In the genomic region with DNA sequence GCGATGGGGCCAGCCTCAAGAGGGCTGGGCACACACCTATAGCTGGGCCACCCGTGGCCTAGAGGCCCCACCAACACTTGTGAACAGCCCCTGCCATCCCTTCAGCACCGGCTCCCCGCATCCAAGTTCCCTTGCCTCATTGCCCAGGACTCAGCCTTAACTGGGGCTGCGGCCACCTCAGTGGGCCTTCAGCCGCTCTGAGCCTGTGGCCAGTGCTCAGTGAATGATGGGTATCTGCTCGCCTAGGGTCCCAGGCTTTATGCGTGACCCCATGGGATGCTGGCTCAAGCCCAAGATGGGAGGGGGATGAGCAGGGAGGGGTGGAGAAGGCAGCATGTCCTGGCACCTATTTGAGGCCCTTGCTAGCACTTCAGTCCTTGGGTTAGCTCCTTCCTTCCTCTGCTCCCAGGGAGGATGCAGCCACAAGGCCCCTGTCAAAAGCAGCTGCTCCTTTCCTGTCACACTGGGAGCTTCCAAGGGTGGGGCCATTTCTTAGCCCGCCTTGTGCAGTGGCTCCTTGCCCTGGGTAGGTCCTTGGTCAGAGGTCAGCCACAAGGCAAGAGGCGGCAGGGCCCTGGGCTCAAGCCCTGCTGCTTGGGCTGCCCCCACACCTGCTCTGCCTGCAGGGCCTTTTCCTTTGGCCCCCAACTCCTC, we compare ENCODE assay signal across 1 cellular context.
TF ChIP-seq lines count a peak whose summit lies in the region.

No MANE protein-coding gene starts in this region.

TF ChIP-seq in K562, 482 proteins besides CTCF, POLR2A, EP300 and RAD21 (continued from another document and continues in another):
- TF ChIP-seq, protein P1, sequence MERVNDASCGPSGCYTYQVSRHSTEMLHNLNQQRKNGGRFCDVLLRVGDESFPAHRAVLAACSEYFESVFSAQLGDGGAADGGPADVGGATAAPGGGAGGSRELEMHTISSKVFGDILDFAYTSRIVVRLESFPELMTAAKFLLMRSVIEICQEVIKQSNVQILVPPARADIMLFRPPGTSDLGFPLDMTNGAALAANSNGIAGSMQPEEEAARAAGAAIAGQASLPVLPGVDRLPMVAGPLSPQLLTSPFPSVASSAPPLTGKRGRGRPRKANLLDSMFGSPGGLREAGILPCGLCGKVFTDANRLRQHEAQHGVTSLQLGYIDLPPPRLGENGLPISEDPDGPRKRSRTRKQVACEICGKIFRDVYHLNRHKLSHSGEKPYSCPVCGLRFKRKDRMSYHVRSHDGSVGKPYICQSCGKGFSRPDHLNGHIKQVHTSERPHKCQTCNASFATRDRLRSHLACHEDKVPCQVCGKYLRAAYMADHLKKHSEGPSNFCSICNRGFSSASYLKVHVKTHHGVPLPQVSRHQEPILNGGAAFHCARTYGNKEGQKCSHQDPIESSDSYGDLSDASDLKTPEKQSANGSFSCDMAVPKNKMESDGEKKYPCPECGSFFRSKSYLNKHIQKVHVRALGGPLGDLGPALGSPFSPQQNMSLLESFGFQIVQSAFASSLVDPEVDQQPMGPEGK (CRISPR knock-in tag; IDR thresholded peaks at IDR 0.05; ENCODE audit: borderline replicate concordance): no peak
- TF ChIP-seq ZNF165 (CRISPR knock-in tag; IDR thresholded peaks at IDR 0.05; ENCODE audit: borderline replicate concordance): no peak
- TF ChIP-seq, protein P2, sequence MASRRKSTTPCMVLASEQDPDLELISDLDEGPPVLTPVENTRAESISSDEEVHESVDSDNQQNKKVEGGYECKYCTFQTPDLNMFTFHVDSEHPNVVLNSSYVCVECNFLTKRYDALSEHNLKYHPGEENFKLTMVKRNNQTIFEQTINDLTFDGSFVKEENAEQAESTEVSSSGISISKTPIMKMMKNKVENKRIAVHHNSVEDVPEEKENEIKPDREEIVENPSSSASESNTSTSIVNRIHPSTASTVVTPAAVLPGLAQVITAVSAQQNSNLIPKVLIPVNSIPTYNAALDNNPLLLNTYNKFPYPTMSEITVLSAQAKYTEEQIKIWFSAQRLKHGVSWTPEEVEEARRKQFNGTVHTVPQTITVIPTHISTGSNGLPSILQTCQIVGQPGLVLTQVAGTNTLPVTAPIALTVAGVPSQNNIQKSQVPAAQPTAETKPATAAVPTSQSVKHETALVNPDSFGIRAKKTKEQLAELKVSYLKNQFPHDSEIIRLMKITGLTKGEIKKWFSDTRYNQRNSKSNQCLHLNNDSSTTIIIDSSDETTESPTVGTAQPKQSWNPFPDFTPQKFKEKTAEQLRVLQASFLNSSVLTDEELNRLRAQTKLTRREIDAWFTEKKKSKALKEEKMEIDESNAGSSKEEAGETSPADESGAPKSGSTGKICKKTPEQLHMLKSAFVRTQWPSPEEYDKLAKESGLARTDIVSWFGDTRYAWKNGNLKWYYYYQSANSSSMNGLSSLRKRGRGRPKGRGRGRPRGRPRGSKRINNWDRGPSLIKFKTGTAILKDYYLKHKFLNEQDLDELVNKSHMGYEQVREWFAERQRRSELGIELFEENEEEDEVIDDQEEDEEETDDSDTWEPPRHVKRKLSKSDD (conservative IDR thresholded peaks at IDR 0.05; ENCODE audit: low read length): no peak
- TF ChIP-seq, protein P3, sequence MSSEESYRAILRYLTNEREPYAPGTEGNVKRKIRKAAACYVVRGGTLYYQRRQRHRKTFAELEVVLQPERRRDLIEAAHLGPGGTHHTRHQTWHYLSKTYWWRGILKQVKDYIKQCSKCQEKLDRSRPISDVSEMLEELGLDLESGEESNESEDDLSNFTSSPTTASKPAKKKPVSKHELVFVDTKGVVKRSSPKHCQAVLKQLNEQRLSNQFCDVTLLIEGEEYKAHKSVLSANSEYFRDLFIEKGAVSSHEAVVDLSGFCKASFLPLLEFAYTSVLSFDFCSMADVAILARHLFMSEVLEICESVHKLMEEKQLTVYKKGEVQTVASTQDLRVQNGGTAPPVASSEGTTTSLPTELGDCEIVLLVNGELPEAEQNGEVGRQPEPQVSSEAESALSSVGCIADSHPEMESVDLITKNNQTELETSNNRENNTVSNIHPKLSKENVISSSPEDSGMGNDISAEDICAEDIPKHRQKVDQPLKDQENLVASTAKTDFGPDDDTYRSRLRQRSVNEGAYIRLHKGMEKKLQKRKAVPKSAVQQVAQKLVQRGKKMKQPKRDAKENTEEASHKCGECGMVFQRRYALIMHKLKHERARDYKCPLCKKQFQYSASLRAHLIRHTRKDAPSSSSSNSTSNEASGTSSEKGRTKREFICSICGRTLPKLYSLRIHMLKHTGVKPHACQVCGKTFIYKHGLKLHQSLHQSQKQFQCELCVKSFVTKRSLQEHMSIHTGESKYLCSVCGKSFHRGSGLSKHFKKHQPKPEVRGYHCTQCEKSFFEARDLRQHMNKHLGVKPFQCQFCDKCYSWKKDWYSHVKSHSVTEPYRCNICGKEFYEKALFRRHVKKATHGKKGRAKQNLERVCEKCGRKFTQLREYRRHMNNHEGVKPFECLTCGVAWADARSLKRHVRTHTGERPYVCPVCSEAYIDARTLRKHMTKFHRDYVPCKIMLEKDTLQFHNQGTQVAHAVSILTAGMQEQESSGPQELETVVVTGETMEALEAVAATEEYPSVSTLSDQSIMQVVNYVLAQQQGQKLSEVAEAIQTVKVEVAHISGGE (CRISPR knock-in tag; IDR thresholded peaks at IDR 0.05): no peak
- TF ChIP-seq, protein P4, sequence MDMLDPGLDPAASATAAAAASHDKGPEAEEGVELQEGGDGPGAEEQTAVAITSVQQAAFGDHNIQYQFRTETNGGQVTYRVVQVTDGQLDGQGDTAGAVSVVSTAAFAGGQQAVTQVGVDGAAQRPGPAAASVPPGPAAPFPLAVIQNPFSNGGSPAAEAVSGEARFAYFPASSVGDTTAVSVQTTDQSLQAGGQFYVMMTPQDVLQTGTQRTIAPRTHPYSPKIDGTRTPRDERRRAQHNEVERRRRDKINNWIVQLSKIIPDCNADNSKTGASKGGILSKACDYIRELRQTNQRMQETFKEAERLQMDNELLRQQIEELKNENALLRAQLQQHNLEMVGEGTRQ (CRISPR knock-in tag; IDR thresholded peaks at IDR 0.05): no peak
- peak; percentile 55; the same call in 1 of the 2 replicates for TF ChIP-seq CHCHD3 (CRISPR knock-in tag; IDR thresholded peaks at IDR 0.05)
- TF ChIP-seq YBX1 (IDR thresholded peaks at IDR 0.05): no peak
- no peak for TF ChIP-seq GTF2E2 (tag; IDR thresholded peaks at IDR 0.05)
- no peak for TF ChIP-seq ZBED1 (IDR thresholded peaks at IDR 0.05)
- TF ChIP-seq KAT2B (IDR thresholded peaks at IDR 0.05; ENCODE audit: low read depth, low read length): no peak
- TF ChIP-seq GATAD2B (IDR thresholded peaks at IDR 0.05; ENCODE audit: borderline replicate concordance): no peak
- no peak for TF ChIP-seq ZKSCAN3 (CRISPR knock-in tag; IDR thresholded peaks at IDR 0.05)
- TF ChIP-seq ZNF707 (CRISPR knock-in tag; conservative IDR thresholded peaks at IDR 0.05): no peak
- TF ChIP-seq, protein P5, sequence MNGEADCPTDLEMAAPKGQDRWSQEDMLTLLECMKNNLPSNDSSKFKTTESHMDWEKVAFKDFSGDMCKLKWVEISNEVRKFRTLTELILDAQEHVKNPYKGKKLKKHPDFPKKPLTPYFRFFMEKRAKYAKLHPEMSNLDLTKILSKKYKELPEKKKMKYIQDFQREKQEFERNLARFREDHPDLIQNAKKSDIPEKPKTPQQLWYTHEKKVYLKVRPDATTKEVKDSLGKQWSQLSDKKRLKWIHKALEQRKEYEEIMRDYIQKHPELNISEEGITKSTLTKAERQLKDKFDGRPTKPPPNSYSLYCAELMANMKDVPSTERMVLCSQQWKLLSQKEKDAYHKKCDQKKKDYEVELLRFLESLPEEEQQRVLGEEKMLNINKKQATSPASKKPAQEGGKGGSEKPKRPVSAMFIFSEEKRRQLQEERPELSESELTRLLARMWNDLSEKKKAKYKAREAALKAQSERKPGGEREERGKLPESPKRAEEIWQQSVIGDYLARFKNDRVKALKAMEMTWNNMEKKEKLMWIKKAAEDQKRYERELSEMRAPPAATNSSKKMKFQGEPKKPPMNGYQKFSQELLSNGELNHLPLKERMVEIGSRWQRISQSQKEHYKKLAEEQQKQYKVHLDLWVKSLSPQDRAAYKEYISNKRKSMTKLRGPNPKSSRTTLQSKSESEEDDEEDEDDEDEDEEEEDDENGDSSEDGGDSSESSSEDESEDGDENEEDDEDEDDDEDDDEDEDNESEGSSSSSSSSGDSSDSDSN (IDR thresholded peaks at IDR 0.05; ENCODE audit: borderline replicate concordance in 1 of 2, low read depth in 2 of 2, low read length in 2 of 2): 0 out of 4 replicates have a peak, but pooled peaks of 1 of the 2 experiments have one; percentile 14
- TF ChIP-seq, protein P6, sequence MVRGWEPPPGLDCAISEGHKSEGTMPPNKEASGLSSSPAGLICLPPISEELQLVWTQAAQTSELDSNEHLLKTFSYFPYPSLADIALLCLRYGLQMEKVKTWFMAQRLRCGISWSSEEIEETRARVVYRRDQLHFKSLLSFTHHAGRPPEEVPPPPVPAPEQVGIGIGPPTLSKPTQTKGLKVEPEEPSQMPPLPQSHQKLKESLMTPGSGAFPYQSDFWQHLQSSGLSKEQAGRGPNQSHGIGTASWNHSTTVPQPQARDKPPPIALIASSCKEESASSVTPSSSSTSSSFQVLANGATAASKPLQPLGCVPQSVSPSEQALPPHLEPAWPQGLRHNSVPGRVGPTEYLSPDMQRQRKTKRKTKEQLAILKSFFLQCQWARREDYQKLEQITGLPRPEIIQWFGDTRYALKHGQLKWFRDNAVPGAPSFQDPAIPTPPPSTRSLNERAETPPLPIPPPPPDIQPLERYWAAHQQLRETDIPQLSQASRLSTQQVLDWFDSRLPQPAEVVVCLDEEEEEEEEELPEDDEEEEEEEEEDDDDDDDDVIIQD (CRISPR knock-in tag; IDR thresholded peaks at IDR 0.05): no peak
- TF ChIP-seq, protein P7, sequence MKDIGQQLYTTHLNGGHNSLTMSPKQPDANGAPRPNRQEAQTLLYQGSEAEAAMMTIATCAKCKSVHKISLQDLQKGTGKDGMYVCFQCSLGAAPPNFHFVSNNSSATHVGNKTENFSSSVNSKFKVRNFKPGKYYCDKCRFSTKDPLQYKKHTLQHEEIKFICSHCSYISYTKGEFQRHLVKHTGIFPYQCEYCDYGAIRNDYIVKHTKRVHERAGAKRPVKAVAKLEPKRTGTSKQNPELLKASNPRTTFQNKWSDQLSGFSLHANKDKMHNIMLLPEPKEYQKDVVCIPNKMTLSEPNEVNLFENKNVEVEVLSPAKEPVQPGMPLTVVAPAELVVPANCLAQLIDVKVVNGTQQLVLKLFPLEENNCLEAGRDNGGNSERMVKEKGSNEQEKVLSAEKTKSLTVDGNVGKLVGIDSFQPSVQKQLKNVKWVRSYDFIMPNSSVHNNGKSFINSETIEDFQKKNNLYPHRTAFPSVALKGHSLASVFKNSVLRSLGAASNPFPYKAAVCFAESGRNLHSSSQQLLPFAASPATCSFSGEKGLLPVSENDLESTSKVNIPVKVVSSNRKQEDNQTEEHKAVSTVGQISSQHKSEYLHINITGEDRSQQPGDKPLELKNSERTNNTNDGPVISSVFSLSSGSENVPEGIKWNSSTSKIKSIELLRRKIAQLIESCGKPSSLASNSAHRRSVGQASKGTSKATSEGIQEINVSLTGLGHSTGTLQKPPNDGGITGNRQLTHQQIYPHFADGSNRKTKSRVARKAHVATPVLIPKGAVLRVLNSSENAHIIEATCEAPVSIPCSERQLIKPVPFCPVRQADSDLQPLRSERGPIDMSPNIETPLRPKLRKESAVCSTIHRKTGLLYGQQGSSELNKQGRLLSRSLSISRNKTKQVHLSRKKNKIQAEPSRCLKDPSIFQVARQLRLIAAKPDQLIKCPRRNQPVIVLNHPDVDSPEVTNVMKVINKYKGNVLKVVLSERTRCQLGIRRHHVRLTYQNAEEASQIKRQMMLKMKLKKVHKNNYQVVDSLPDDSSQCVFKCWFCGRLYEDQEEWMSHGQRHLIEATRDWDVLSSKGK (CRISPR knock-in tag; IDR thresholded peaks at IDR 0.05): no peak
- no peak for TF ChIP-seq SMC3 (conservative IDR thresholded peaks at IDR 0.05; ENCODE audit: insufficient read depth, low read depth, low read length)
- no peak for TF ChIP-seq FOXK1 (CRISPR knock-in tag; IDR thresholded peaks at IDR 0.05; ENCODE audit: borderline replicate concordance)
- TF ChIP-seq, protein P8, sequence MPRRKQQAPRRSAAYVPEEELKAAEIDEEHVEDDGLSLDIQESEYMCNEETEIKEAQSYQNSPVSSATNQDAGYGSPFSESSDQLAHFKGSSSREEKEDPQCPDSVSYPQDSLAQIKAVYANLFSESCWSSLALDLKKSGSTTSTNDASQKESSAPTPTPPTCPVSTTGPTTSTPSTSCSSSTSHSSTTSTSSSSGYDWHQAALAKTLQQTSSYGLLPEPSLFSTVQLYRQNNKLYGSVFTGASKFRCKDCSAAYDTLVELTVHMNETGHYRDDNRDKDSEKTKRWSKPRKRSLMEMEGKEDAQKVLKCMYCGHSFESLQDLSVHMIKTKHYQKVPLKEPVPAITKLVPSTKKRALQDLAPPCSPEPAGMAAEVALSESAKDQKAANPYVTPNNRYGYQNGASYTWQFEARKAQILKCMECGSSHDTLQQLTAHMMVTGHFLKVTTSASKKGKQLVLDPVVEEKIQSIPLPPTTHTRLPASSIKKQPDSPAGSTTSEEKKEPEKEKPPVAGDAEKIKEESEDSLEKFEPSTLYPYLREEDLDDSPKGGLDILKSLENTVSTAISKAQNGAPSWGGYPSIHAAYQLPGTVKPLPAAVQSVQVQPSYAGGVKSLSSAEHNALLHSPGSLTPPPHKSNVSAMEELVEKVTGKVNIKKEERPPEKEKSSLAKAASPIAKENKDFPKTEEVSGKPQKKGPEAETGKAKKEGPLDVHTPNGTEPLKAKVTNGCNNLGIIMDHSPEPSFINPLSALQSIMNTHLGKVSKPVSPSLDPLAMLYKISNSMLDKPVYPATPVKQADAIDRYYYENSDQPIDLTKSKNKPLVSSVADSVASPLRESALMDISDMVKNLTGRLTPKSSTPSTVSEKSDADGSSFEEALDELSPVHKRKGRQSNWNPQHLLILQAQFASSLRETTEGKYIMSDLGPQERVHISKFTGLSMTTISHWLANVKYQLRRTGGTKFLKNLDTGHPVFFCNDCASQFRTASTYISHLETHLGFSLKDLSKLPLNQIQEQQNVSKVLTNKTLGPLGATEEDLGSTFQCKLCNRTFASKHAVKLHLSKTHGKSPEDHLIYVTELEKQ (CRISPR knock-in tag; IDR thresholded peaks at IDR 0.05): no peak
- TF ChIP-seq MAFK (IDR thresholded peaks at IDR 0.05; ENCODE audit: low read length): no peak
- TF ChIP-seq PHF20 (IDR thresholded peaks at IDR 0.05; ENCODE audit: partially characterized antibody): no peak
- no peak for TF ChIP-seq FOXJ2 (tag; IDR thresholded peaks at IDR 0.05)
- 0 out of 4 replicates have a peak, but pooled peaks of 1 of the 2 experiments have one; percentile 4 for TF ChIP-seq RCOR1 (IDR thresholded peaks at IDR 0.05; ENCODE audit: borderline replicate concordance in 1 of 2, low read depth in 2 of 2, low read length in 2 of 2)
- no peak for TF ChIP-seq ZNF589 (CRISPR knock-in tag; IDR thresholded peaks at IDR 0.05; ENCODE audit: low read depth)
- TF ChIP-seq GTF2A2 (tag; IDR thresholded peaks at IDR 0.05): no peak
- no peak for TF ChIP-seq STAT5A (IDR thresholded peaks at IDR 0.05; ENCODE audit: borderline replicate concordance, low read length)
- TF ChIP-seq ELF4 (CRISPR knock-in tag; IDR thresholded peaks at IDR 0.05): no peak
- no peak for TF ChIP-seq CBX8 (IDR thresholded peaks at IDR 0.05; ENCODE audit: borderline replicate concordance, extremely low read depth, low read depth, low read length, poor library complexity, severe bottlenecking)
- TF ChIP-seq HLTF (IDR thresholded peaks at IDR 0.05): no peak
- no peak for TF ChIP-seq RBM17 (IDR thresholded peaks at IDR 0.05; ENCODE audit: borderline replicate concordance, low read depth, low read length)
- peak; percentile 36 to 48; a peak in 1 of 4 replicates for TF ChIP-seq MCM7 (IDR thresholded peaks at IDR 0.05)
- no peak for TF ChIP-seq POLR2AphosphoS5 (IDR thresholded peaks at IDR 0.05; ENCODE audit: control insufficient read depth, insufficient read depth, low read depth, low read length)
- no peak for TF ChIP-seq JUNB (CRISPR knock-in tag; conservative IDR thresholded peaks at IDR 0.05)
- no peak for TF ChIP-seq TAF7 (tag; IDR thresholded peaks at IDR 0.05)
- no peak for TF ChIP-seq PTRF (tag; IDR thresholded peaks at IDR 0.05)
